17 cellular contexts compared by ENCODE assay signal in genomic region chr22:39360242-39360641, GRCh38. TPM values are rescaled to one million over a fixed set of nuclear protein-coding genes. Genes with fewer than 3 reads are reported as not detected.
"Had no signal": no experiment of that assay in that cellular context is flagged by ENCODE, and none has a peak within 500 bp of the region (broad histone marks: within the 10 kb centered on the region; RNA-seq: fewer than 3 reads in every experiment).

No MANE protein-coding gene starts in this region.

- H3K4me3 Mint-ChIP-seq: activated CD4-positive, alpha-beta memory T cell treated with anti-CD3 and anti-CD28 coated beads for 36 hours; activated naive CD8-positive, alpha-beta T cell treated with anti-CD3 and anti-CD28 coated beads for 36 hours; stimulated activated effector memory CD8-positive, alpha-beta T cell treated with anti-CD3 and anti-CD28 coated beads, Interleukin-12 subunit alpha, Interleukin-12 subunit beta, amount 100 ng/mL, for 72 hours had no signal

- H3K27ac Mint-ChIP-seq: activated CD4-positive, alpha-beta memory T cell treated with anti-CD3 and anti-CD28 coated beads for 36 hours; activated naive CD8-positive, alpha-beta T cell treated with anti-CD3 and anti-CD28 coated beads for 36 hours; stimulated activated effector memory CD8-positive, alpha-beta T cell treated with anti-CD3 and anti-CD28 coated beads, Interleukin-12 subunit alpha, Interleukin-12 subunit beta, amount 100 ng/mL, for 72 hours; T-helper 17 cell had no signal

- FAIRE-seq: endothelial cell of umbilical vein had no signal

- H3K27me3 Mint-ChIP-seq: activated CD4-positive, alpha-beta memory T cell treated with anti-CD3 and anti-CD28 coated beads for 36 hours; activated naive CD8-positive, alpha-beta T cell treated with anti-CD3 and anti-CD28 coated beads for 36 hours; progenitor cell of endocrine pancreas had no signal

- H3K9me3 Mint-ChIP-seq: activated CD4-positive, alpha-beta memory T cell treated with anti-CD3 and anti-CD28 coated beads for 36 hours; activated naive CD8-positive, alpha-beta T cell treated with anti-CD3 and anti-CD28 coated beads for 36 hours; stimulated activated effector memory CD8-positive, alpha-beta T cell treated with anti-CD3 and anti-CD28 coated beads, Interleukin-12 subunit alpha, Interleukin-12 subunit beta, amount 100 ng/mL, for 72 hours had no signal

- H3K9me3 ChIP-seq: gastrocnemius medialis, neutrophil, upper lobe of left lung had no signal

- H3K27me3 ChIP-seq: cardiac muscle cell, gastrocnemius medialis, hepatocyte, neutrophil, upper lobe of left lung had no signal

- H3K36me3 ChIP-seq: cardiac muscle cell, gastrocnemius medialis, neutrophil had no signal

- DNase-seq: activated CD4-positive, alpha-beta memory T cell treated with anti-CD3 and anti-CD28 coated beads for 36 hours; activated gamma-delta T cell treated with Interleukin-2 at 50 U/mL for 16 hours; activated naive CD8-positive, alpha-beta T cell treated with anti-CD3 and anti-CD28 coated beads for 36 hours; activated T-cell treated with anti-CD3 and anti-CD28 coated beads, Interleukin-2, amount 50 U/mL, for 48 hours; gastrocnemius medialis; midbrain; substantia nigra; T-helper 17 cell; upper lobe of left lung had no signal

- H3K4me3 ChIP-seq: cardiac muscle cell, gastrocnemius medialis, hepatocyte, upper lobe of left lung had no signal

- H3K4me1 Mint-ChIP-seq: activated naive CD8-positive, alpha-beta T cell treated with anti-CD3 and anti-CD28 coated beads for 36 hours; stimulated activated effector memory CD8-positive, alpha-beta T cell treated with anti-CD3 and anti-CD28 coated beads, Interleukin-12 subunit alpha, Interleukin-12 subunit beta, amount 100 ng/mL, for 72 hours had no signal

- H2AFZ ChIP-seq: hepatocyte had no signal

- H3K27ac ChIP-seq: cardiac muscle cell, gastrocnemius medialis, neutrophil, upper lobe of left lung had no signal

- H3K4me2 ChIP-seq: hepatocyte had no signal

- H3K36me3 Mint-ChIP-seq: activated CD4-positive, alpha-beta memory T cell treated with anti-CD3 and anti-CD28 coated beads for 36 hours had no signal

- ATAC-seq: activated CD4-positive, CD25-positive, alpha-beta regulatory T cell treated with anti-CD3 and anti-CD28 coated beads, Interleukin-2, amount 50 U/mL, for 24 hours; gastrocnemius medialis; right cardiac atrium; stimulated activated effector memory CD8-positive, alpha-beta T cell treated with anti-CD3 and anti-CD28 coated beads, Interleukin-12 subunit alpha, Interleukin-12 subunit beta, amount 100 ng/mL, for 72 hours; T-helper 17 cell had no signal

- H3K4me1 ChIP-seq: upper lobe of left lung had no signal

RNA-seq across cellular contexts. Expression of gene SYNGR1, which starts 10.5 kb away (rescaled TPM):
- total RNA-seq: activated CD4-positive, alpha-beta memory T cell treated with anti-CD3 and anti-CD28 coated beads for 36 hours had no signal
